9 cellular contexts compared by ENCODE assay signal in the genomic region with DNA sequence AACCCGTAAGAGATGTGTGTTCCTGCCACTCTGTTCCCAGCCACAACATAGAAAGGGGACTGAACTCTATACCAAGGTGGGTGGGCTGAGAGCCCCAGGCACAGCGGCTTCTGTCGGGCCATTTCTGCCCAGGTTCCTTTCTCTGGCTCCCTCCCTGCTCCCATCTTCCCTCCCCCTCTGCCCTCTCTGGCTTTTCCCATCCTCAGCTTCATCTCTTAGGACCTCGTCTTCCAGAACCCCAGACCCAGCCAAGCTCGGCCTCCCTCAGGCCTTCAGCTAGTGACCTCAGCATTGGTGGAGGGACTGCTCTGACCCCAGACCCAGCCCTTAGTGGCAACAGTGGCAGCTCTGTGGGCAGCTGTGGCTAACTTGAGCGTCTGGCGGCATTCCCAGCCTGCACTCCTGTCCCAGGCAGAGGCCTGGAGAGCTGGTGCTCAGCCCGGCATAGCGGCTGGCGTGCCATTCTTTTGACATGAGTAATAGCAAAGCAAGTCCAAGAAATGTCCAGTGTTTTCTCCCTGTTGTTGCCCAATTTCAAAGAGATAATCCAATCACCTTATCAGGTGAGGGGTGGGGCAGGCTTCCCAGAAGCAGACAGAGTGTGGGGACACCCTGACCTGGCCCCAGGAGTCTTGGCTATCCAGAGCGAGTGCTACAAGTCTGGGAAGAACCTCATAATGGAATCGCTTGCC. TPM values are rescaled to one million over a fixed set of nuclear protein-coding genes. Genes with fewer than 3 reads are reported as not detected.
DNase-seq lines count a peak whose midpoint lies in the region; ATAC-seq and TF ChIP-seq lines count a peak whose summit lies in the region.
"Had no signal": no experiment of that assay in that cellular context is flagged by ENCODE, and none has a peak within 500 bp of the region (broad histone marks: within the 10 kb centered on the region; RNA-seq: fewer than 3 reads in every experiment).

No MANE protein-coding gene starts in this region.

- H3K4me3 ChIP-seq in choroid plexus epithelial cell (ENCODE audit: low read depth, low read length) (no peak overlapping the region), thyroid gland (replicated peaks in 1 of 3) (no peak overlapping the region)
- H3K4me3 ChIP-seq: mucosa of descending colon had no signal

- H3K27me3 ChIP-seq in thyroid gland: no peaks in the 10 kb centered on the region

- H3K4me1 ChIP-seq in thyroid gland: peaks cover 0 to 41% of the 10 kb centered on the region in 2 donors

- ATAC-seq in left lobe of liver (peak; percentile 32), GM21423 (IDR thresholded peaks at IDR 0.05; ENCODE audit: unreplicated experiment) (no peak), HG02798 (IDR thresholded peaks at IDR 0.05; ENCODE audit: poor library complexity, unreplicated experiment) (no peak)

- DNase-seq in HS-27A (ENCODE audit: low read depth): peak; percentile 72
- peak; percentile 94 for DNase-seq in choroid plexus epithelial cell (ENCODE audit: low read depth)
- no peak for DNase-seq in left lobe of liver (ENCODE audit: low spot score)
- peak; percentile 42 to 64 for DNase-seq in thyroid gland
- no peak for DNase-seq in activated gamma-delta T cell (lab: John Stamatoyannopoulos, UW)
- no peak for DNase-seq in activated naive CD4-positive, alpha-beta T cell treated with Interleukin-2 at 50 U/mL for 16 hours
- DNase-seq: mucosa of descending colon had no signal

- no peaks in the 10 kb centered on the region for H3K36me3 ChIP-seq in thyroid gland

- peak overlapping the region in 1 of 3 donors; percentile 65 for H3K27ac ChIP-seq in thyroid gland

- TF ChIP-seq CTCF in choroid plexus epithelial cell (conservative IDR thresholded peaks at IDR 0.05; ENCODE audit: low read depth, low read length) (no peak), thyroid gland (IDR thresholded peaks at IDR 0.05) (no peak)

- intact Hi-C loops in thyroid gland (cut with DNase I): no loop called here

- 84 to 92% methylated on average over 12 of the region's 12 CpGs for WGBS in thyroid gland, 2 donors

- no peak for TF ChIP-seq POLR2A in thyroid gland (IDR thresholded peaks at IDR 0.05)

- no peaks in the 10 kb centered on the region for H3K9me3 ChIP-seq in thyroid gland
- H3K9me3 ChIP-seq: mucosa of descending colon had no signal

RNA-seq across cellular contexts. Expression of a gene that starts 15.9 kb away (rescaled TPM):
- total RNA-seq in left lobe of liver (1.6 TPM), thyroid gland (10 to 100 TPM; 16.8 to 25.0 (median 19.4) TPM)

RNA-seq across cellular contexts. Expression of a gene that starts 30.1 kb away (rescaled TPM):
- total RNA-seq in left lobe of liver: 25.1 TPM
- not detected for total RNA-seq in thyroid gland

Comparison
In these comparisons a context has a peak if more than half of its experiments do, and no peak if none do; other contexts are left out.
1. DNase-seq: peak in HS-27A (single experiment), choroid plexus epithelial cell (single experiment) and thyroid gland (2 of 2); none in left lobe of liver (single experiment), activated gamma-delta T cell (single experiment) and activated naive CD4-positive, alpha-beta T cell treated with Interleukin-2 at 50 U/mL for 16 hours (single experiment).
2. RNA of a gene that starts 30.1 kb away (total RNA-seq): 25.1 TPM in left lobe of liver (single experiment); not detected in thyroid gland; every median in the first group is over 10 times any median in the second.